ENCODE assay signal across 22 cellular contexts in genomic region chr10:116147162-116147906, GRCh38.
DNase-seq lines count a peak whose midpoint lies in the region; ATAC-seq and TF ChIP-seq lines count a peak whose summit lies in the region.
"Had no signal": no experiment of that assay in that cellular context is flagged by ENCODE, and none has a peak within 500 bp of the region (broad histone marks: within the 10 kb centered on the region; RNA-seq: fewer than 3 reads in every experiment).

No MANE protein-coding gene starts in this region.

- peak overlapping the region; percentile 9 for H3K4me3 ChIP-seq in naive thymus-derived CD4-positive, alpha-beta T cell (ENCODE audit: low read length)
- H3K4me3 ChIP-seq in coronary artery: no peak overlapping the region
- H3K4me3 ChIP-seq: adrenal gland, esophagus squamous epithelium, GM12878, sigmoid colon, tibial nerve had no signal

- peak overlapping the region; percentile 61 for H3K4me3 Mint-ChIP-seq in activated CD4-positive, alpha-beta T cell treated with anti-CD3 and anti-CD28 coated beads, Interleukin-2, amount 10 ng/mL, durations not matched to agents 7 days and 5 days
- H3K4me3 Mint-ChIP-seq in CD4-positive, alpha-beta T cell: peak overlapping the region; percentile 78
- H3K4me3 Mint-ChIP-seq in naive thymus-derived CD4-positive, alpha-beta T cell: peak overlapping the region in 8 of 10 donors; percentile 37 to 83 (median 72)
- H3K4me3 Mint-ChIP-seq: stimulated activated naive CD8-positive, alpha-beta T cell treated with anti-CD3 and anti-CD28 coated beads, Interleukin-15, Interleukin-2, amounts not matched to agents 100 ng/mL and 50 ng/mL, for 24 hours had no signal

- peaks cover 23% of the 10 kb centered on the region for H3K4me1 Mint-ChIP-seq in activated CD4-positive, alpha-beta T cell treated with anti-CD3 and anti-CD28 coated beads, Interleukin-2, amount 10 ng/mL, durations not matched to agents 7 days and 5 days
- peaks cover 17% of the 10 kb centered on the region for H3K4me1 Mint-ChIP-seq in CD4-positive, alpha-beta T cell (ENCODE audit: low read depth)
- peaks cover 0 to 26% (median 11%) of the 10 kb centered on the region in 7 donors for H3K4me1 Mint-ChIP-seq in naive thymus-derived CD4-positive, alpha-beta T cell

- H3K9me3 ChIP-seq in CD4-positive, alpha-beta T cell (ENCODE audit: control insufficient read depth, low read length): no peaks in the 10 kb centered on the region
- H3K9me3 ChIP-seq in naive thymus-derived CD4-positive, alpha-beta T cell (ENCODE audit: control insufficient read depth in 2 of 3, low read length in 3 of 3): no peaks in the 10 kb centered on the region
- H3K9me3 ChIP-seq: adrenal gland, esophagus squamous epithelium, sigmoid colon, tibial nerve had no signal

- peaks cover 8% of the 10 kb centered on the region for H3K27me3 Mint-ChIP-seq in activated CD4-positive, alpha-beta T cell treated with anti-CD3 and anti-CD28 coated beads, Interleukin-2, amount 10 ng/mL, durations not matched to agents 7 days and 5 days
- H3K27me3 Mint-ChIP-seq in CD4-positive, alpha-beta T cell: peaks cover 3% of the 10 kb centered on the region
- H3K27me3 Mint-ChIP-seq in naive thymus-derived CD4-positive, alpha-beta T cell: peaks cover 0 to 7% (median 5%) of the 10 kb centered on the region in 5 donors

- no peaks in the 10 kb centered on the region for H3K4me1 ChIP-seq in naive thymus-derived CD4-positive, alpha-beta T cell (ENCODE audit: control insufficient read depth in 2 of 2, insufficient read depth in 2 of 2, low read length in 2 of 2)
- H3K4me1 ChIP-seq: adrenal gland, esophagus squamous epithelium, sigmoid colon, tibial nerve had no signal

- H3K36me3 Mint-ChIP-seq in activated CD4-positive, alpha-beta T cell treated with anti-CD3 and anti-CD28 coated beads, Interleukin-2, amount 10 ng/mL, durations not matched to agents 7 days and 5 days (ENCODE audit: low read depth): no peaks in the 10 kb centered on the region
- no peaks in the 10 kb centered on the region for H3K36me3 Mint-ChIP-seq in CD4-positive, alpha-beta T cell (ENCODE audit: low read depth)
- H3K36me3 Mint-ChIP-seq in naive thymus-derived CD4-positive, alpha-beta T cell: no peaks in the 10 kb centered on the region

- no peak overlapping the region for H3K27ac ChIP-seq in CD4-positive, alpha-beta T cell (ENCODE audit: low read depth, low read length)
- H3K27ac ChIP-seq in naive thymus-derived CD4-positive, alpha-beta T cell (ENCODE audit: low read depth, low read length): peak overlapping the region; percentile 12
- no peak overlapping the region for H3K27ac ChIP-seq in coronary artery
- H3K27ac ChIP-seq: adrenal gland, brain microvascular endothelial cell, esophagus squamous epithelium, sigmoid colon, tibial nerve had no signal

- no peaks in the 10 kb centered on the region for H3K36me3 ChIP-seq in naive thymus-derived CD4-positive, alpha-beta T cell (ENCODE audit: control insufficient read depth in 2 of 3, insufficient read depth in 3 of 3, low read length in 3 of 3)
- H3K36me3 ChIP-seq: adrenal gland, brain microvascular endothelial cell, esophagus squamous epithelium, sigmoid colon, tibial nerve had no signal

- peak; percentile 45 for DNase-seq in activated CD4-positive, alpha-beta T cell treated with anti-CD3 and anti-CD28 coated beads, Interleukin-2, amount 10 ng/mL, durations not matched to agents 7 days and 5 days
- DNase-seq in activated CD4-positive, alpha-beta T cell treated with anti-CD3 and anti-CD28 coated beads for 4 hours: no peak
- no peak for DNase-seq in CD4-positive, alpha-beta T cell
- DNase-seq in UCSD-AML1 (lab: John Stamatoyannopoulos, UW; ENCODE audit: unreplicated experiment) (peak; percentile 22), NK-92 (lab: John Stamatoyannopoulos, UW; ENCODE audit: unreplicated experiment) (no peak), coronary artery (ENCODE audit: low spot score) (no peak)
- DNase-seq in naive thymus-derived CD4-positive, alpha-beta T cell: peak in 4 of 9 donors; percentile 4 to 33 (median 26)
- DNase-seq: activated CD4-positive, CD25-positive, alpha-beta regulatory T cell treated with anti-CD3 and anti-CD28 coated beads, Interleukin-2, amount 50 U/mL, for 72 hours; adrenal gland; AML-193; brain microvascular endothelial cell; DMS79; esophagus squamous epithelium; NCI-H1930; NCI-H2227 treated with DMSO at 0.1 percent for 48 hours; OCI-M1; SHP77; sigmoid colon had no signal

- POLR2A ChIA-PET in activated CD4-positive, alpha-beta T cell treated with anti-CD3 and anti-CD28 coated beads, Interleukin-2, amount 10 ng/mL, durations not matched to agents 7 days and 5 days (lab: Charles Lee): no interaction called here
- POLR2A ChIA-PET in CD4-positive, alpha-beta T cell (lab: Charles Lee): no interaction called here
- POLR2A ChIA-PET in naive thymus-derived CD4-positive, alpha-beta T cell (lab: Charles Lee): no interaction called here

- CTCF ChIA-PET in activated CD4-positive, alpha-beta T cell treated with anti-CD3 and anti-CD28 coated beads, Interleukin-2, amount 10 ng/mL, durations not matched to agents 7 days and 5 days (lab: Charles Lee): interaction anchor here (0.7 to 1.0 kb wide), 2 partner anchors 22 to 26 kb away, joined by 3 read pairs; no protein-coding TSS in a partner anchor
- CTCF ChIA-PET in CD4-positive, alpha-beta T cell (lab: Charles Lee): no interaction called here
- CTCF ChIA-PET in naive thymus-derived CD4-positive, alpha-beta T cell (lab: Charles Lee): no interaction called here

- no peaks in the 10 kb centered on the region for H3K9me3 Mint-ChIP-seq in activated CD4-positive, alpha-beta T cell treated with anti-CD3 and anti-CD28 coated beads, Interleukin-2, amount 10 ng/mL, durations not matched to agents 7 days and 5 days
- H3K9me3 Mint-ChIP-seq in CD4-positive, alpha-beta T cell: no peaks in the 10 kb centered on the region
- peaks cover 0 to 6% (median 0%) of the 10 kb centered on the region in 11 donors for H3K9me3 Mint-ChIP-seq in naive thymus-derived CD4-positive, alpha-beta T cell
- H3K9me3 Mint-ChIP-seq: stimulated activated naive CD8-positive, alpha-beta T cell treated with anti-CD3 and anti-CD28 coated beads, Interleukin-15, Interleukin-2, amounts not matched to agents 100 ng/mL and 50 ng/mL, for 24 hours had no signal

- H3K27ac Mint-ChIP-seq in activated CD4-positive, alpha-beta T cell treated with anti-CD3 and anti-CD28 coated beads, Interleukin-2, amount 10 ng/mL, durations not matched to agents 7 days and 5 days: peak overlapping the region; percentile 78
- H3K27ac Mint-ChIP-seq in CD4-positive, alpha-beta T cell: peak overlapping the region; percentile 73
- H3K27ac Mint-ChIP-seq in naive thymus-derived CD4-positive, alpha-beta T cell: peak overlapping the region in 5 of 9 donors; percentile 60 to 93 (median 74)
- H3K27ac Mint-ChIP-seq: stimulated activated naive CD8-positive, alpha-beta T cell treated with anti-CD3 and anti-CD28 coated beads, Interleukin-15, Interleukin-2, amounts not matched to agents 100 ng/mL and 50 ng/mL, for 24 hours had no signal

- intact Hi-C loops in CD4-positive, alpha-beta T cell (cut with DNase I, micrococcal nuclease): no loop called here
- intact Hi-C loops in naive thymus-derived CD4-positive, alpha-beta T cell (cut with micrococcal nuclease): no loop called here

- TF ChIP-seq CTCF in CD4-positive, alpha-beta T cell (IDR thresholded peaks at IDR 0.05): no peak
- TF ChIP-seq CTCF in coronary artery (IDR thresholded peaks at IDR 0.05): no peak

- no peaks in the 10 kb centered on the region for H3K27me3 ChIP-seq in CD4-positive, alpha-beta T cell (ENCODE audit: control insufficient read depth, insufficient read depth, low read length)
- H3K27me3 ChIP-seq in naive thymus-derived CD4-positive, alpha-beta T cell (ENCODE audit: control insufficient read depth in 2 of 2, insufficient read depth in 2 of 2, low read length in 2 of 2): no peaks in the 10 kb centered on the region
- H3K27me3 ChIP-seq: adrenal gland, brain microvascular endothelial cell, esophagus squamous epithelium, sigmoid colon, tibial nerve had no signal

- ATAC-seq in CD4-positive, alpha-beta T cell (ENCODE audit: poor library complexity): peak; percentile 46
- peak; percentile 48 for ATAC-seq in naive thymus-derived CD4-positive, alpha-beta T cell
- no peak for ATAC-seq in HG03565 (IDR thresholded peaks at IDR 0.05; ENCODE audit: unreplicated experiment)
- ATAC-seq: GM12878 had no signal

Comparison
In these comparisons a context has a peak if more than half of its experiments do, and no peak if none do; other contexts are left out.
1. DNase-seq: peak in activated CD4-positive, alpha-beta T cell treated with anti-CD3 and anti-CD28 coated beads, Interleukin-2, amount 10 ng/mL, durations not matched to agents 7 days and 5 days (single experiment) and UCSD-AML1 (single experiment); none in activated CD4-positive, alpha-beta T cell treated with anti-CD3 and anti-CD28 coated beads for 4 hours (0 of 2), CD4-positive, alpha-beta T cell (0 of 10), NK-92 (single experiment) and coronary artery (single experiment).
2. Peak in every context shown above with its lines, with median percentiles within 50 percentile points of each other: H3K27ac Mint-ChIP-seq and H3K4me3 Mint-ChIP-seq.